Comparison of ENCODE assay signal across 28 cellular contexts in the genomic region with DNA sequence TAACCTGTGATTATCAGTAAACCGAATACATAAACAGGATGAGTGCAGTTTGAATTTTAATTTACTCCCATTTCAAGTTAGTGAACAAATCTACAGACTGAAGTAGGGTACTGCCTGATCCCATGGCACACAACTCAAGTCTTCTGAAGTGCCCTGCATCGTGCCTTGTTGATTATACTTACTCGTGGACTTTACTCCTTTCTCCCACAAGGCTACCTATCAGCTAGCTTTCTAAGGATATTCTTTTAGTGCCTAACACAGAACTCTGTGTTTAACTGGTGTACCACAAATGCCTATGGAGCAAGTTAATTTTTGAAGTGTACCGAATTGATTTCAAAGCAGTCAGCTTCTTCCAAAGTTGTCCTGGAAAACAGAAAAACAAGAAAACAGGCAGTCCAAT.
"Had no signal": no experiment of that assay in that cellular context is flagged by ENCODE, and none has a peak within 500 bp of the region (broad histone marks: within the 10 kb centered on the region; RNA-seq: fewer than 3 reads in every experiment).

No MANE protein-coding gene starts in this region.

- ATAC-seq: activated CD4-positive, alpha-beta T cell treated with anti-CD3 and anti-CD28 coated beads for 36 hours; activated CD8-positive, alpha-beta memory T cell treated with anti-CD3 and anti-CD28 coated beads, Interleukin-2, amount 10 ng/mL, durations not matched to agents 7 days and 5 days; activated CD8-positive, alpha-beta T cell treated with anti-CD3 and anti-CD28 coated beads, Interleukin-2, amount 10 ng/mL, durations not matched to agents 7 days and 5 days; activated naive CD4-positive, alpha-beta T cell treated with anti-CD3 and anti-CD28 coated beads, Interleukin-2, amount 50 U/mL, for 72 hours; foreskin keratinocyte; heart right ventricle; left ventricle myocardium superior; stimulated activated memory B cell treated with anti-CD40 and anti-IgM and Interleukin-4, amounts not matched to agents 10 μg/mL and 1 μg/mL and 100 μg/mL, for 72 hours; stimulated activated naive CD8-positive, alpha-beta T cell treated with anti-CD3 and anti-CD28 coated beads, Interleukin-15, amount 100 ng/mL, for 72 hours; T-helper 17 cell had no signal

- H3K4me1 ChIP-seq: foreskin keratinocyte, sigmoid colon, upper lobe of right lung had no signal

- H3K36me3 ChIP-seq: esophagus muscularis mucosa, heart right ventricle, neutrophil, ovary, prostate gland, sigmoid colon, thyroid gland, upper lobe of right lung had no signal

- H3K9me3 ChIP-seq: esophagus muscularis mucosa, heart right ventricle, neutrophil, ovary, prostate gland, sigmoid colon, thyroid gland, upper lobe of right lung had no signal

- H3K27ac ChIP-seq: esophagus muscularis mucosa, foreskin keratinocyte, heart right ventricle, neutrophil, ovary, prostate gland, sigmoid colon, upper lobe of right lung had no signal

- FAIRE-seq: bronchial epithelial cell had no signal

- H3K4me2 ChIP-seq: smooth muscle cell had no signal

- H3K4me3 ChIP-seq: esophagus muscularis mucosa, heart right ventricle, ovary, prostate gland, sigmoid colon, smooth muscle cell, thyroid gland, upper lobe of right lung had no signal

- H3K27me3 ChIP-seq: esophagus muscularis mucosa, foreskin keratinocyte, heart right ventricle, neutrophil, ovary, sigmoid colon, thyroid gland, upper lobe of right lung had no signal

- DNase-seq: activated B cell treated with CpG ODN at 0.5 μM for 24 hours; activated CD4-positive, alpha-beta T cell treated with anti-CD3 and anti-CD28 coated beads for 36 hours; activated CD8-positive, alpha-beta memory T cell treated with anti-CD3 and anti-CD28 coated beads, Interleukin-2, amount 10 ng/mL, durations not matched to agents 7 days and 5 days; activated CD8-positive, alpha-beta T cell treated with anti-CD3 and anti-CD28 coated beads, Interleukin-2, amount 10 ng/mL, durations not matched to agents 7 days and 5 days; activated naive CD4-positive, alpha-beta T cell; activated T-cell treated with anti-CD3 and anti-CD28 coated beads, Interleukin-2, amount 50 U/mL, for 48 hours; foreskin keratinocyte; heart right ventricle; kidney glomerular epithelial cell; left ventricle myocardium superior; ovary; retina; sigmoid colon; stimulated activated CD4-positive, alpha-beta T cell treated with anti-CD3 and anti-CD28 coated beads, Interleukin-1b, Interleukin-23, amount 100 ng/mL, for 48 hours; stimulated activated CD4-positive, alpha-beta T cell treated with anti-CD3 and anti-CD28 coated beads, Interleukin-4, amount 100 ng/mL, for 4 hours; stimulated activated CD8-positive, alpha-beta memory T cell treated with anti-CD3 and anti-CD28 coated beads, Interleukin-4, amount 100 ng/mL, for 48 hours; stimulated activated naive CD8-positive, alpha-beta T cell treated with anti-CD3 and anti-CD28 coated beads, Interleukin-15, amount 100 ng/mL, for 72 hours; T-helper 17 cell; T1000 had no signal
